25 cellular contexts compared by ENCODE assay signal in the genomic region with DNA sequence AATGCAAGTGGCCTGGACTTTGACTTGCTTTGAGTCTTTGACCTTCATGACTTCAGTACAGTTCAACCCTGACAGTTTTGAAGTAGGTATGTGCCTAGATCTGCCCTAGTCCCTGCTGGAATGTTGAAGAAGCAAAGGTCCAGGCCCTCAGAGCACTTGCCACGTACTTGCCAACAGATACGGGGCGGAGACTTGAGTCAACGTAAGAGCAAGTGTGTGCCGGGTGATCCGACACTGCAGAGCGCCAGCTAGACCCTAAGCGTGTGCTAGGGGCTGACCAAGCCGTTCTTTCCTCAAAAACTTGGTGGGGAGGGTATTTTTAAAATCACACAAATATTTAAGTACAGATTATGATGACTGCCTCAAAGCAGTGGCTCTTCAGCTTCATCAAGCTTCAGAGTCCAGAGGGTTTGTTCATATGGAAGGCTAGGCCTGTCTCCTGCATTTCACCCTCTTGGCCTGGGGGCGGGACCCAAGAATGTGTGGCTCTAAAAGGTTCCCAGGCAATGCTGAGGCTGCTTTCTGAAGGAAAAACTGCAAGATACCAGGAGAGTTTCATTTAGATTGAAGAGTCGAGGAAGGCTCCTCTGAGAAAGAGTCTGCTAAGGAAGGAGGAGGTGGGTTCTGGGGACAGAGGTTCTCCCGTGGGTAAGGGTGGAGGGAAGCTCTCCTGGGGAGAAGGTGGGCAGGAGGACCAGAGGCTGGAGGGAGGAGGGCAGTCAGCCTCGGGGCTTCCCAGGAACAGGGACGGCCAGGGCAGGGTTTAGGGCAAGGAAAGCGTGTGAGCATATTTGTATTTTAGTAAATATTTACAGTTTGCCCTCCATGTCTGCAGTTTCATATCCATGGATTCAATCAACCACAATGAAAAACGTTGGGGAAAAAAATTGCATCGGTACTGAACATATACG.
A peak's percentile ranks its signal among the peaks of the same experiment; 100 is the strongest.
DNase-seq lines count a peak whose midpoint lies in the region; ATAC-seq and TF ChIP-seq lines count a peak whose summit lies in the region.
"Had no signal": no experiment of that assay in that cellular context is flagged by ENCODE, and none has a peak within 500 bp of the region (broad histone marks: within the 10 kb centered on the region; RNA-seq: fewer than 3 reads in every experiment).

No MANE protein-coding gene starts in this region.

- DNase-seq in GM23338 (ENCODE audit: low spot score) (no peak), mucosa of descending colon (peak in 1 of 3 donors; percentile 32), thoracic aorta (ENCODE audit: low spot score) (no peak), GM10266 (ENCODE audit: extremely low spot score) (no peak), colonic mucosa (no peak)
- DNase-seq: activated CD8-positive, alpha-beta T cell treated with anti-CD3 and anti-CD28 coated beads for 36 hours; activated T-cell treated with anti-CD3 and anti-CD28 coated beads, Interleukin-2, amount 50 U/mL, for 72 hours; CD4-positive, CD25-positive, alpha-beta regulatory T cell; erythroblast; GDM1; mesenchymal stem cell; NCI-H1930; NCI-H226; PC-9; stimulated activated CD4-positive, alpha-beta T cell treated with anti-CD3 and anti-CD28 coated beads, Interleukin-4, amount 100 ng/mL, for 4 hours; stimulated activated naive CD8-positive, alpha-beta T cell treated with anti-CD3 and anti-CD28 coated beads, Interleukin-15, amount 100 ng/mL, for 72 hours had no signal

- H4K20me1 ChIP-seq in GM23338 (replicated peaks; ENCODE audit: insufficient read depth), result no peaks in the 10 kb centered on the region

- H3K9me3 ChIP-seq in mucosa of descending colon, result no peaks in the 10 kb centered on the region
- no peaks in the 10 kb centered on the region for H3K9me3 ChIP-seq in thoracic aorta
- no peaks in the 10 kb centered on the region for H3K9me3 ChIP-seq in colonic mucosa
- H3K9me3 ChIP-seq: ascending aorta had no signal

- H3K36me3 Mint-ChIP-seq in GM23338 (ENCODE audit: low read depth) (no peaks in the 10 kb centered on the region; the same call in 2 of the 3 replicates), brain (peaks cover 12% of the 10 kb centered on the region)
- H3K36me3 Mint-ChIP-seq: activated naive CD4-positive, alpha-beta T cell treated with anti-CD3 and anti-CD28 coated beads, Interleukin-2, amount 50 U/mL, for 72 hours; CD4-positive, CD25-positive, alpha-beta regulatory T cell had no signal

- H3K36me3 ChIP-seq in GM23338 (ENCODE audit: insufficient read depth) (no peaks in the 10 kb centered on the region), mucosa of descending colon (ENCODE audit: low read depth) (no peaks in the 10 kb centered on the region), thoracic aorta (peaks cover 35% of the 10 kb centered on the region), colonic mucosa (no peaks in the 10 kb centered on the region)

- no peak overlapping the region for H3K9ac ChIP-seq in colonic mucosa (ENCODE audit: low read depth in 2 of 2, low read length in 2 of 2)
- H3K9ac ChIP-seq: KMS-11 had no signal

- no peak overlapping the region for H3K4me3 ChIP-seq in GM23338
- no peak overlapping the region for H3K4me3 ChIP-seq in mucosa of descending colon
- H3K4me3 ChIP-seq in thoracic aorta, result no peak overlapping the region
- H3K4me3 ChIP-seq in colonic mucosa, result no peak overlapping the region
- H3K4me3 ChIP-seq: PC-9, SK-N-MC had no signal

- H3K27ac Mint-ChIP-seq in GM23338 (no peak overlapping the region), brain (peak overlapping the region; percentile 32 to 76 (median 66))
- H3K27ac Mint-ChIP-seq: activated CD8-positive, alpha-beta T cell treated with anti-CD3 and anti-CD28 coated beads for 36 hours; activated naive CD4-positive, alpha-beta T cell treated with anti-CD3 and anti-CD28 coated beads, Interleukin-2, amount 50 U/mL, for 72 hours; activated T-cell treated with anti-CD3 and anti-CD28 coated beads, Interleukin-2, amount 50 U/mL, for 72 hours; CD4-positive, CD25-positive, alpha-beta regulatory T cell; T-helper 2 cell treated with Interferon-gamma antibody and Interleukin-4, amounts not matched to agents 5 μg/mL and 100 μg/mL, for 36 hours had no signal

- H3K4me1 Mint-ChIP-seq in GM23338 (peaks cover 10% of the 10 kb centered on the region; the same call in 2 of the 3 replicates), brain (peaks cover 50% of the 10 kb centered on the region)
- H3K4me1 Mint-ChIP-seq: CD4-positive, CD25-positive, alpha-beta regulatory T cell; stimulated activated naive CD8-positive, alpha-beta T cell treated with anti-CD3 and anti-CD28 coated beads, Interleukin-15, amount 100 ng/mL, for 72 hours had no signal

- no peaks in the 10 kb centered on the region for H3K27me3 ChIP-seq in GM23338 (ENCODE audit: insufficient read depth)
- H3K27me3 ChIP-seq in thoracic aorta (replicated peaks; ENCODE audit: insufficient read depth), result no peaks in the 10 kb centered on the region
- no peaks in the 10 kb centered on the region for H3K27me3 ChIP-seq in colonic mucosa
- H3K27me3 ChIP-seq: ascending aorta had no signal

- peaks cover 2% of the 10 kb centered on the region for H3K27me3 Mint-ChIP-seq in GM23338 (ENCODE audit: insufficient read depth, low read depth, poor library complexity)
- H3K27me3 Mint-ChIP-seq in brain, result peaks cover 3% of the 10 kb centered on the region
- H3K27me3 Mint-ChIP-seq: activated CD8-positive, alpha-beta T cell treated with anti-CD3 and anti-CD28 coated beads for 36 hours; CD4-positive, CD25-positive, alpha-beta regulatory T cell had no signal

- H3K4me1 ChIP-seq in GM23338 (ENCODE audit: insufficient read depth), result no peaks in the 10 kb centered on the region
- peaks cover 12% of the 10 kb centered on the region for H3K4me1 ChIP-seq in mucosa of descending colon (ENCODE audit: low read depth)
- peaks cover 15 to 23% of the 10 kb centered on the region in 2 donors for H3K4me1 ChIP-seq in thoracic aorta (ENCODE audit: control insufficient read depth in 1 of 2, low read depth in 2 of 2)
- H3K4me1 ChIP-seq in colonic mucosa, result peaks cover 4% of the 10 kb centered on the region

- intact Hi-C loops in mucosa of descending colon (cut with DNase I, micrococcal nuclease) (no loop called here), colonic mucosa (cut with DNase I) (no loop called here)

- TF ChIP-seq CTCF in GM23338 (conservative IDR thresholded peaks at IDR 0.05; ENCODE audit: low read depth in 2 of 2) (no peak), brain (conservative IDR thresholded peaks at IDR 0.05) (no peak), mucosa of descending colon (IDR thresholded peaks at IDR 0.05) (no peak), thoracic aorta (IDR thresholded peaks at IDR 0.05) (no peak), GM10266 (IDR thresholded peaks at IDR 0.05; ENCODE audit: control insufficient read depth, insufficient read depth, low read depth, missing control alignments) (no peak), colonic mucosa (IDR thresholded peaks at IDR 0.05) (no peak)

- H3K4me3 Mint-ChIP-seq in GM23338, result no peak overlapping the region
- no peak overlapping the region for H3K4me3 Mint-ChIP-seq in brain
- H3K4me3 Mint-ChIP-seq: activated CD8-positive, alpha-beta T cell treated with anti-CD3 and anti-CD28 coated beads for 36 hours; activated T-cell treated with anti-CD3 and anti-CD28 coated beads, Interleukin-2, amount 50 U/mL, for 72 hours; CD4-positive, CD25-positive, alpha-beta regulatory T cell; neural crest cell; stimulated activated naive CD8-positive, alpha-beta T cell treated with anti-CD3 and anti-CD28 coated beads, Interleukin-15, amount 100 ng/mL, for 72 hours; T-helper 2 cell treated with Interferon-gamma antibody and Interleukin-4, amounts not matched to agents 5 μg/mL and 100 μg/mL, for 36 hours had no signal

- H3K4me2 ChIP-seq in GM23338, result no peak overlapping the region
- H3K4me2 ChIP-seq: KMS-11, PC-9 had no signal

- H3K27ac ChIP-seq in GM23338 (ENCODE audit: low read depth) (no peak overlapping the region), thoracic aorta (peak overlapping the region; percentile 22 to 64), colonic mucosa (no peak overlapping the region)
- H3K27ac ChIP-seq: KMS-11, PC-9, SK-N-MC had no signal

- no peak overlapping the region for H2AFZ ChIP-seq in GM23338
- H2AFZ ChIP-seq: PC-9 had no signal

- H3F3A ChIP-seq in GM23338 (replicated peaks; ENCODE audit: low read depth), result no peaks in the 10 kb centered on the region

- ATAC-seq in GM23338, result peak; percentile 33; the same call in 2 of the 3 replicates
- peak; percentile 28 for ATAC-seq in mucosa of descending colon
- no peak for ATAC-seq in thoracic aorta (ENCODE audit: insufficient number of reproducible peaks, low FRiP score, low read depth)
- no peak for ATAC-seq in HG03354 (IDR thresholded peaks at IDR 0.05; ENCODE audit: poor library complexity, severe bottlenecking, unreplicated experiment)
- ATAC-seq in activated CD4-positive, CD25-positive, alpha-beta regulatory T cell treated with anti-CD3 and anti-CD28 coated beads, Interleukin-2, amount 50 U/mL, for 24 hours, result no peak
- ATAC-seq: activated CD8-positive, alpha-beta T cell treated with anti-CD3 and anti-CD28 coated beads for 36 hours; activated naive CD4-positive, alpha-beta T cell treated with anti-CD3 and anti-CD28 coated beads, Interleukin-2, amount 50 U/mL, for 72 hours; activated T-cell treated with anti-CD3 and anti-CD28 coated beads, Interleukin-2, amount 50 U/mL, for 72 hours; stimulated activated naive CD8-positive, alpha-beta T cell treated with anti-CD3 and anti-CD28 coated beads, Interleukin-15, amount 100 ng/mL, for 72 hours had no signal

- no peaks in the 10 kb centered on the region for H3K79me2 ChIP-seq in GM23338 (replicated peaks; ENCODE audit: insufficient read depth)

- H3K9me3 Mint-ChIP-seq in GM23338 (no peaks in the 10 kb centered on the region), brain (no peaks in the 10 kb centered on the region)
- H3K9me3 Mint-ChIP-seq: activated CD8-positive, alpha-beta T cell treated with anti-CD3 and anti-CD28 coated beads for 36 hours; activated naive CD4-positive, alpha-beta T cell treated with anti-CD3 and anti-CD28 coated beads, Interleukin-2, amount 50 U/mL, for 72 hours; activated T-cell treated with anti-CD3 and anti-CD28 coated beads, Interleukin-2, amount 50 U/mL, for 72 hours; neural crest cell; stimulated activated naive CD8-positive, alpha-beta T cell treated with anti-CD3 and anti-CD28 coated beads, Interleukin-15, amount 100 ng/mL, for 72 hours; T-helper 2 cell treated with Interferon-gamma antibody and Interleukin-4, amounts not matched to agents 5 μg/mL and 100 μg/mL, for 36 hours had no signal

- H3K9me2 ChIP-seq in GM23338 (ENCODE audit: insufficient read depth), result no peaks in the 10 kb centered on the region

TF ChIP-seq in GM23338, 12 proteins besides CTCF, POLR2A, EP300 and RAD21:
- TF ChIP-seq EZH2 (IDR thresholded peaks at IDR 0.05; ENCODE audit: low read depth, unreplicated experiment) (no peak), NANOG (IDR thresholded peaks at IDR 0.05; ENCODE audit: borderline replicate concordance) (no peak), EZH2phosphoT487 (IDR thresholded peaks at IDR 0.05; ENCODE audit: unreplicated experiment) (no peak)

Comparison
In these comparisons a context has a peak if more than half of its experiments do, and no peak if none do; other contexts are left out.
1. ATAC-seq: peak in GM23338 (single experiment) and mucosa of descending colon (single experiment); none in thoracic aorta (single experiment), HG03354 (single experiment) and activated CD4-positive, CD25-positive, alpha-beta regulatory T cell treated with anti-CD3 and anti-CD28 coated beads, Interleukin-2, amount 50 U/mL, for 24 hours (0 of 2).
2. H3K27ac ChIP-seq: peak in thoracic aorta (2 of 2); none in GM23338 (single experiment) and colonic mucosa (single experiment).